8 cellular contexts compared by ENCODE assay signal in genomic region chr12:101857043-101857558, GRCh38. TPM values are rescaled to one million over a fixed set of nuclear protein-coding genes. Genes with fewer than 3 reads are reported as not detected.
DNase-seq lines count a peak whose midpoint lies in the region; ATAC-seq and TF ChIP-seq lines count a peak whose summit lies in the region.

No MANE protein-coding gene starts in this region.

- no peaks in the 10 kb centered on the region for H4K20me1 ChIP-seq in Loucy (ENCODE audit: insufficient read depth, low read length, poor library complexity, severe bottlenecking)

- H3K4me3 ChIP-seq in BJ (ENCODE audit: low read depth, low read length) (no peak overlapping the region), Loucy (ENCODE audit: low read length, poor library complexity, severe bottlenecking) (no peak overlapping the region)

- DNase-seq in BJ (ENCODE audit: low read depth), result peak; percentile 89
- DNase-seq in foreskin keratinocyte, result peak; percentile 65 to 79
- DNase-seq in GOT3 (lab: John Stamatoyannopoulos, UW), result no peak
- no peak for DNase-seq in NCI-H1694 treated with DMSO at 0.1 percent for 48 hours (lab: John Stamatoyannopoulos, UW)
- DNase-seq in activated gamma-delta T cell (lab: John Stamatoyannopoulos, UW), result no peak
- DNase-seq in activated CD4-positive, alpha-beta T cell treated with anti-CD3 and anti-CD28 coated beads for 4 hours, result no peak

- H3K79me2 ChIP-seq in Loucy (ENCODE audit: insufficient read depth, low read length), result no peaks in the 10 kb centered on the region

- peak overlapping the region; percentile 17; the same call in 1 of the 2 replicates for H2AFZ ChIP-seq in Loucy (ENCODE audit: low read length)

- no peak overlapping the region for H3K9ac ChIP-seq in Loucy (ENCODE audit: low read depth, low read length, poor library complexity, severe bottlenecking)

- H3K36me3 ChIP-seq in BJ (ENCODE audit: control insufficient read depth, insufficient read depth, low read length), result no peaks in the 10 kb centered on the region
- H3K36me3 ChIP-seq in Loucy (ENCODE audit: insufficient read depth, low read length), result no peaks in the 10 kb centered on the region

- peaks cover 24% of the 10 kb centered on the region for H3K4me1 ChIP-seq in Loucy (ENCODE audit: insufficient read depth, low read length, poor library complexity, severe bottlenecking)
- peaks cover 29% of the 10 kb centered on the region for H3K4me1 ChIP-seq in foreskin keratinocyte

- no peak for TF ChIP-seq CTCF in BJ (IDR thresholded peaks at IDR 0.05; ENCODE audit: insufficient read depth, low read depth, low read length)
- no peak for TF ChIP-seq CTCF in Loucy (conservative IDR thresholded peaks at IDR 0.05; ENCODE audit: low read length)
- TF ChIP-seq CTCF in foreskin keratinocyte (conservative IDR thresholded peaks at IDR 0.05), result no peak

- POLR2A ChIA-PET in BJ (lab: Charles Lee), result no interaction called here

- H3F3A ChIP-seq in Loucy (ENCODE audit: low read depth), result peaks cover 11% of the 10 kb centered on the region; the same call in 1 of the 2 replicates

- no peak overlapping the region for H3K27ac ChIP-seq in foreskin keratinocyte

- H3K27me3 ChIP-seq in BJ (ENCODE audit: control insufficient read depth, insufficient read depth, low read length) (no peaks in the 10 kb centered on the region), Loucy (ENCODE audit: insufficient read depth, low read length, poor library complexity, severe bottlenecking) (no peaks in the 10 kb centered on the region), foreskin keratinocyte (no peaks in the 10 kb centered on the region)

- CTCF ChIA-PET in BJ (lab: Yijun Ruan, JAX), result no interaction called here

- H3K4me2 ChIP-seq in Loucy (ENCODE audit: low read depth, low read length, poor library complexity, severe bottlenecking), result no peak overlapping the region

- ATAC-seq in GM21737 (IDR thresholded peaks at IDR 0.05; ENCODE audit: unreplicated experiment) (peak; percentile 54), foreskin keratinocyte (peak; percentile 73)

- no peaks in the 10 kb centered on the region for H3K9me2 ChIP-seq in Loucy (replicated peaks; ENCODE audit: low read depth, low read length)

- H3K9me3 ChIP-seq in Loucy (ENCODE audit: insufficient read depth, low read depth, low read length), result no peaks in the 10 kb centered on the region

RNA-seq across cellular contexts. Expression of gene DRAM1, which starts 20.3 kb away (rescaled TPM):
- polyA plus RNA-seq in BJ (2011; rRNA removed) (99.4 and 168 TPM in 2 replicates), foreskin keratinocyte (13.2 and 13.6 TPM in 2 replicates)
- polyA minus RNA-seq in BJ (2011; rRNA and poly(A)+ RNA removed), result 72.6 and 89.7 TPM in 2 replicates
- 20.8 and 21.6 TPM in 2 replicates for total RNA-seq in foreskin keratinocyte

RNA-seq across cellular contexts. Expression of gene GNPTAB, which starts 26.3 kb away (rescaled TPM):
- 20.5 and 36.1 TPM in 2 replicates for polyA plus RNA-seq in BJ (2011; rRNA removed)
- polyA minus RNA-seq in BJ (2011; rRNA and poly(A)+ RNA removed), result 19.1 and 26.6 TPM in 2 replicates
- 32.7 and 33.7 TPM in 2 replicates for total RNA-seq in foreskin keratinocyte
- polyA plus RNA-seq in foreskin keratinocyte, result 8.6 and 10.1 TPM in 2 replicates

Comparison
In these comparisons a context has a peak if more than half of its experiments do, and no peak if none do; other contexts are left out.
1. DNase-seq: peak in BJ (single experiment) and foreskin keratinocyte (2 of 2); none in GOT3 (single experiment), NCI-H1694 treated with DMSO at 0.1 percent for 48 hours (single experiment), activated gamma-delta T cell (single experiment) and activated CD4-positive, alpha-beta T cell treated with anti-CD3 and anti-CD28 coated beads for 4 hours (0 of 2).